ENCODE assay signal across 8 cellular contexts in genomic region chr9:128421474-128422010, GRCh38. TPM values are rescaled to one million over a fixed set of nuclear protein-coding genes. Genes with fewer than 3 reads are reported as not detected.
DNase-seq lines count a peak whose midpoint lies in the region; ATAC-seq, FAIRE-seq and TF ChIP-seq lines count a peak whose summit lies in the region.

No MANE protein-coding gene starts in this region.

- intact Hi-C loops in pancreas (cut with DNase I), result no loop called here

- FAIRE-seq in pancreas (lab: Jason Lieb, UNC), result no peak

- 26 to 42% methylated on average over 11 of the region's 11 CpGs for WGBS in pancreas, 2 donors

- peaks cover 13% of the 10 kb centered on the region for H3K4me1 ChIP-seq in CD8-positive, alpha-beta memory T cell (ENCODE audit: insufficient read depth, low read length)
- H3K4me1 ChIP-seq in Peyer's patch (peaks cover 0 to 23% (median 13%) of the 10 kb centered on the region in 4 donors), pancreas (peaks cover 6 to 14% (median 8%) of the 10 kb centered on the region in 3 donors)

- H3K27ac ChIP-seq in CD8-positive, alpha-beta memory T cell (ENCODE audit: low read depth, low read length), result peak overlapping the region; percentile 61
- H3K27ac ChIP-seq in Peyer's patch, result peak overlapping the region in 2 of 4 donors; percentile 28 to 79
- no peak overlapping the region for H3K27ac ChIP-seq in pancreas

- peak overlapping the region; percentile 26 for H3K4me3 ChIP-seq in CD8-positive, alpha-beta memory T cell (ENCODE audit: low read length)
- H3K4me3 ChIP-seq in Peyer's patch (peak overlapping the region; percentile 65 to 99 (median 79)), pancreas (peak overlapping the region in 3 of 4 donors; percentile 94 to 99 (median 97))

- CTCF ChIA-PET in CD8-positive, alpha-beta memory T cell (lab: Charles Lee), result no interaction called here

- peaks cover 7% of the 10 kb centered on the region for H3K27me3 ChIP-seq in CD8-positive, alpha-beta memory T cell (ENCODE audit: insufficient read depth, low read length, poor library complexity, severe bottlenecking)
- H3K27me3 ChIP-seq in Peyer's patch (peaks cover 0 to 8% of the 10 kb centered on the region in 2 donors), pancreas (no peaks in the 10 kb centered on the region)

- H3K4me3 Mint-ChIP-seq in CD8-positive, alpha-beta memory T cell, result peak overlapping the region; percentile 41 to 71 (median 50)

- H3K9me3 Mint-ChIP-seq in CD8-positive, alpha-beta memory T cell, result no peaks in the 10 kb centered on the region

- H3K36me3 Mint-ChIP-seq in CD8-positive, alpha-beta memory T cell, result no peaks in the 10 kb centered on the region

- peak overlapping the region in 1 of 8 donors; percentile 19 for H3K27ac Mint-ChIP-seq in CD8-positive, alpha-beta memory T cell

- H3K4me1 Mint-ChIP-seq in CD8-positive, alpha-beta memory T cell, result peaks cover 0 to 11% (median 1%) of the 10 kb centered on the region in 3 donors

- ATAC-seq in esophagus mucosa, result peak; percentile 7
- no peak for ATAC-seq in pancreas

- TF ChIP-seq POLR2A in Peyer's patch (IDR thresholded peaks at IDR 0.05), result no peak

- POLR2A ChIA-PET in CD8-positive, alpha-beta memory T cell (lab: Charles Lee), result interaction anchor here (0.6 kb wide), 1 partner anchor 493 kb away, joined by 7 read pairs; no protein-coding TSS in a partner anchor

- no peak for TF ChIP-seq CTCF in Peyer's patch (IDR thresholded peaks at IDR 0.05)
- no peak for TF ChIP-seq CTCF in pancreas (IDR thresholded peaks at IDR 0.05)

- H3K36me3 ChIP-seq in CD8-positive, alpha-beta memory T cell (ENCODE audit: insufficient read depth, low read length), result no peaks in the 10 kb centered on the region
- H3K36me3 ChIP-seq in Peyer's patch (no peaks in the 10 kb centered on the region), pancreas (no peaks in the 10 kb centered on the region)

- H3K9me3 ChIP-seq in CD8-positive, alpha-beta memory T cell (ENCODE audit: low read length), result no peaks in the 10 kb centered on the region
- H3K9me3 ChIP-seq in Peyer's patch, result peaks cover 0 to 4% (median 0%) of the 10 kb centered on the region in 4 donors
- H3K9me3 ChIP-seq in pancreas, result no peaks in the 10 kb centered on the region

- no peak for DNase-seq in CD8-positive, alpha-beta memory T cell
- DNase-seq in Peyer's patch (no peak), pancreas (peak in 1 of 6 donors; percentile 22), NCI-H748 (lab: John Stamatoyannopoulos, UW; ENCODE audit: unreplicated experiment) (no peak), NCI-H446 (lab: John Stamatoyannopoulos, UW) (no peak), middle frontal gyrus (ENCODE audit: extremely low spot score, low spot score) (no peak), NCI-H1048 (lab: John Stamatoyannopoulos, UW) (no peak)

- peaks cover 10 to 13% of the 10 kb centered on the region in 2 donors for H3K27me3 Mint-ChIP-seq in CD8-positive, alpha-beta memory T cell

RNA-seq across cellular contexts. Expression of gene CERCAM, which starts 0.9 kb away (rescaled TPM):
- 1 to 10 TPM; 1.9 to 2.6 TPM for total RNA-seq in CD8-positive, alpha-beta memory T cell
- 1.1 TPM for polyA plus RNA-seq in CD8-positive, alpha-beta memory T cell
- total RNA-seq in Peyer's patch (10 to 100 TPM in 1 of 4 donors, 1 to 10 TPM in 3; 3.3 to 16.5 (median 5.9) TPM), esophagus mucosa (5.5 TPM), pancreas (10 to 100 TPM; 13.0 to 29.9 (median 16.6) TPM)
- 10 to 100 TPM; 21.3 to 24.7 TPM for polyA plus RNA-seq in pancreas

RNA-seq across cellular contexts. Expression of gene ODF2, which starts 34.3 kb away (rescaled TPM):
- total RNA-seq in CD8-positive, alpha-beta memory T cell, result 10 to 100 TPM; 64.2 to 65.0 TPM
- polyA plus RNA-seq in CD8-positive, alpha-beta memory T cell, result 31.4 TPM
- total RNA-seq in Peyer's patch (10 to 100 TPM in 3 of 4 donors, 1 to 10 TPM in 1; 8.4 to 83.3 (median 25.7) TPM), esophagus mucosa (14.5 TPM), pancreas (10 to 100 TPM in 2 of 6 donors, 1 to 10 TPM in 4; 8.0 to 14.5 (median 9.3) TPM)
- 10 to 100 TPM; 10.9 to 15.0 TPM for polyA plus RNA-seq in pancreas

RNA-seq across cellular contexts. Expression of gene URM1, which starts 50.4 kb away (rescaled TPM):
- 100 to 1,000 TPM; 100 to 108 TPM for total RNA-seq in CD8-positive, alpha-beta memory T cell
- 56.3 TPM for polyA plus RNA-seq in CD8-positive, alpha-beta memory T cell
- 10 to 100 TPM; 24.9 to 47.7 (median 42.4) TPM for total RNA-seq in Peyer's patch
- total RNA-seq in esophagus mucosa, result 38.5 TPM
- total RNA-seq in pancreas, result 10 to 100 TPM; 30.9 to 46.1 (median 34.0) TPM
- 10 to 100 TPM; 18.5 to 32.9 TPM for polyA plus RNA-seq in pancreas

Comparison
In these comparisons a context has a peak if more than half of its experiments do, and no peak if none do; other contexts are left out.
1. H3K4me3 ChIP-seq: peak in every context shown above with its lines; median percentile 97 in pancreas; 79 in Peyer's patch; 26 in CD8-positive, alpha-beta memory T cell.